Comparison of ENCODE assay signal across 10 cellular contexts in genomic region chr5:112548246-112548982, GRCh38.
A peak's percentile ranks its signal among the peaks of the same experiment; 100 is the strongest.
DNase-seq lines count a peak whose midpoint lies in the region; ATAC-seq, FAIRE-seq and TF ChIP-seq lines count a peak whose summit lies in the region.
"Had no signal": no experiment of that assay in that cellular context is flagged by ENCODE, and none has a peak within 500 bp of the region (broad histone marks: within the 10 kb centered on the region; RNA-seq: fewer than 3 reads in every experiment).

No MANE protein-coding gene starts in this region.

- no peak for FAIRE-seq in GM12878 (lab: Jason Lieb, UNC)

- TF ChIP-seq EP300 in GM12878 (IDR thresholded peaks at IDR 0.05; ENCODE audit: borderline replicate concordance in 1 of 2, control insufficient read depth in 1 of 2, low read depth in 2 of 2, low read length in 2 of 2): no peak

- no peak overlapping the region for H3K4me3 ChIP-seq in CD8-positive, alpha-beta memory T cell (ENCODE audit: low read length)
- no peak overlapping the region for H3K4me3 ChIP-seq in GM12878
- no peak overlapping the region for H3K4me3 ChIP-seq in lung
- H3K4me3 ChIP-seq in Caco-2 (ENCODE audit: low read depth, low read length): no peak overlapping the region

- H3K27me3 ChIP-seq in CD8-positive, alpha-beta memory T cell (ENCODE audit: insufficient read depth, low read length, poor library complexity, severe bottlenecking): no peaks in the 10 kb centered on the region
- H3K27me3 ChIP-seq in GM12878 (replicated peaks in 1 of 2; ENCODE audit: control insufficient read depth in 2 of 2, insufficient read depth in 2 of 2, low read length in 1 of 2): no peaks in the 10 kb centered on the region; a peak in 1 of 4 replicates
- no peaks in the 10 kb centered on the region for H3K27me3 ChIP-seq in lung (ENCODE audit: control insufficient read depth, insufficient read depth)
- no peaks in the 10 kb centered on the region for H3K27me3 ChIP-seq in Caco-2 (replicated peaks; ENCODE audit: control insufficient read depth, insufficient read depth, low read length)

- RAD21 ChIA-PET in GM12878 (lab: Charles Lee; ENCODE audit: unreplicated experiment): interaction anchor here (1.0 to 1.5 kb wide), 6 partner anchors 21 to 373 kb away, joined by 4 to 13 read pairs (median 4); no protein-coding TSS in a partner anchor

- intact Hi-C loops in GM12878 (cut with micrococcal nuclease; ENCODE audit: unreplicated experiment): no loop called here
- intact Hi-C loops in posterior cingulate gyrus (cut with DNase I): no loop called here
- intact Hi-C loops in Caco-2 (cut with micrococcal nuclease; ENCODE audit: unreplicated experiment): no loop called here

- no peaks in the 10 kb centered on the region for H3K36me3 Mint-ChIP-seq in CD8-positive, alpha-beta memory T cell
- no peaks in the 10 kb centered on the region for H3K36me3 Mint-ChIP-seq in Caco-2 (ENCODE audit: insufficient read depth, unreplicated experiment)
- H3K36me3 Mint-ChIP-seq in nephron progenitor cell (ENCODE audit: low read depth): no peaks in the 10 kb centered on the region

- no peak overlapping the region for H3K27ac Mint-ChIP-seq in CD8-positive, alpha-beta memory T cell
- H3K27ac Mint-ChIP-seq in Caco-2 (ENCODE audit: unreplicated experiment) (no peak overlapping the region), nephron progenitor cell (no peak overlapping the region)
- H3K27ac Mint-ChIP-seq: T-helper 17 cell had no signal

- SMC1A ChIA-PET in GM12878 (lab: Charles Lee; ENCODE audit: uncharacterized antibody, unreplicated experiment): interaction anchor here (1.1 to 7.9 kb wide), 8 partner anchors 17 to 1057 kb away, joined by 3 to 147 read pairs (median 3); no protein-coding TSS in a partner anchor

- no peak for TF ChIP-seq RAD21 in GM12878 (IDR thresholded peaks at IDR 0.05; ENCODE audit: insufficient read depth, low read depth, low read length)

- no peak overlapping the region for H3K4me2 ChIP-seq in GM12878 (ENCODE audit: control insufficient read depth, insufficient read depth)

- H3K4me1 Mint-ChIP-seq in CD8-positive, alpha-beta memory T cell: peaks cover 0 to 4% (median 0%) of the 10 kb centered on the region in 3 donors
- H3K4me1 Mint-ChIP-seq in Caco-2 (ENCODE audit: low read depth, unreplicated experiment): no peaks in the 10 kb centered on the region
- H3K4me1 Mint-ChIP-seq in nephron progenitor cell: no peaks in the 10 kb centered on the region

- CTCF ChIA-PET in CD8-positive, alpha-beta memory T cell (lab: Charles Lee): no interaction called here
- CTCF ChIA-PET in GM12878 (lab: Yijun Ruan, JAX): interaction anchor here (0.9 to 11.9 kb wide), 9 partner anchors 11 to 1115 kb away, joined by 3 to 216 read pairs (median 6); no protein-coding TSS in a partner anchor
- CTCF ChIA-PET in Caco-2 (lab: Charles Lee): no interaction called here

- no peaks in the 10 kb centered on the region for H3K9me3 ChIP-seq in CD8-positive, alpha-beta memory T cell (ENCODE audit: low read length)
- H3K9me3 ChIP-seq in GM12878 (replicated peaks; ENCODE audit: control insufficient read depth, insufficient read depth, low read length) (no peaks in the 10 kb centered on the region), lung (ENCODE audit: control insufficient read depth in 2 of 2, insufficient read depth in 1 of 2, low read length in 1 of 2) (no peaks in the 10 kb centered on the region), Caco-2 (peaks cover 3% of the 10 kb centered on the region; the same call in 1 of the 2 replicates)

- no peaks in the 10 kb centered on the region for H3K9me3 Mint-ChIP-seq in CD8-positive, alpha-beta memory T cell
- no peaks in the 10 kb centered on the region for H3K9me3 Mint-ChIP-seq in Caco-2 (ENCODE audit: unreplicated experiment)
- H3K9me3 Mint-ChIP-seq in nephron progenitor cell: no peaks in the 10 kb centered on the region

- no peak for DNase-seq in CD8-positive, alpha-beta memory T cell
- DNase-seq in HUDEP-2 (lab: John Stamatoyannopoulos, UW; ENCODE audit: unreplicated experiment in 76 of 76): peak in 74 of 76 experiments; percentile 35 to 98 (median 84)
- no peak for DNase-seq in GM12878 (ENCODE audit: low read depth, low spot score)
- DNase-seq in lung (ENCODE audit: low spot score): no peak
- DNase-seq in posterior cingulate gyrus: no peak
- DNase-seq in Caco-2: no peak
- no peak for DNase-seq in nephron progenitor cell
- DNase-seq: NCI-H2171, T-helper 17 cell had no signal

- TF ChIP-seq CTCF in GM12878 (IDR thresholded peaks at IDR 0.05 in 2 of 3, conservative IDR thresholded peaks at IDR 0.05 in 1 of 3; ENCODE audit: control insufficient read depth in 2 of 3, extremely low read depth in 1 of 3, insufficient read depth in 1 of 3, low read depth in 3 of 3, low read length in 3 of 3): no peak
- TF ChIP-seq CTCF in lung (IDR thresholded peaks at IDR 0.05; ENCODE audit: control extremely low read depth, extremely low read depth): no peak
- TF ChIP-seq CTCF in Caco-2 (IDR thresholded peaks at IDR 0.05; ENCODE audit: insufficient read depth in 1 of 2, low read depth in 1 of 2, low read length in 1 of 2, severe bottlenecking in 1 of 2, unreplicated experiment in 1 of 2): no peak
- no peak for TF ChIP-seq CTCF in nephron progenitor cell (IDR thresholded peaks at IDR 0.05)

- H3K4me1 ChIP-seq in CD8-positive, alpha-beta memory T cell (ENCODE audit: insufficient read depth, low read length): no peaks in the 10 kb centered on the region
- H3K4me1 ChIP-seq in GM12878 (ENCODE audit: control insufficient read depth, insufficient read depth, low read length) (no peaks in the 10 kb centered on the region), lung (ENCODE audit: control insufficient read depth in 2 of 2, insufficient read depth in 2 of 2, low read length in 2 of 2) (no peaks in the 10 kb centered on the region), Caco-2 (no peaks in the 10 kb centered on the region)

- no peak for TF ChIP-seq POLR2A in GM12878 (IDR thresholded peaks at IDR 0.05; ENCODE audit: low read depth, low read length)

- H3K79me2 ChIP-seq in GM12878 (ENCODE audit: control insufficient read depth, insufficient read depth, low read length): no peaks in the 10 kb centered on the region

- H2AFZ ChIP-seq in GM12878 (ENCODE audit: control insufficient read depth, low read depth, low read length): no peak overlapping the region

- no peak overlapping the region for H3K4me3 Mint-ChIP-seq in CD8-positive, alpha-beta memory T cell
- no peak overlapping the region for H3K4me3 Mint-ChIP-seq in Caco-2 (ENCODE audit: unreplicated experiment)
- no peak overlapping the region for H3K4me3 Mint-ChIP-seq in nephron progenitor cell
- H3K4me3 Mint-ChIP-seq: T-helper 17 cell had no signal

- no peaks in the 10 kb centered on the region for H3K36me3 ChIP-seq in CD8-positive, alpha-beta memory T cell (ENCODE audit: insufficient read depth, low read length)
- H3K36me3 ChIP-seq in GM12878 (ENCODE audit: control insufficient read depth in 2 of 2, insufficient read depth in 2 of 2, low read length in 1 of 2) (no peaks in the 10 kb centered on the region), lung (ENCODE audit: control insufficient read depth in 2 of 2, insufficient read depth in 2 of 2, low read length in 2 of 2) (no peaks in the 10 kb centered on the region), Caco-2 (ENCODE audit: control insufficient read depth, insufficient read depth, low read length) (no peaks in the 10 kb centered on the region)

- POLR2A ChIA-PET in CD8-positive, alpha-beta memory T cell (lab: Charles Lee): no interaction called here
- POLR2A ChIA-PET in GM12878 (lab: Charles Lee): no interaction called here
- POLR2A ChIA-PET in Caco-2 (lab: Charles Lee): no interaction called here

- peaks cover 5 to 11% of the 10 kb centered on the region in 2 donors for H3K27me3 Mint-ChIP-seq in CD8-positive, alpha-beta memory T cell
- peaks cover 6% of the 10 kb centered on the region for H3K27me3 Mint-ChIP-seq in Caco-2 (ENCODE audit: insufficient read depth, unreplicated experiment)
- H3K27me3 Mint-ChIP-seq in nephron progenitor cell (ENCODE audit: low read depth, poor library complexity): peaks cover 13% of the 10 kb centered on the region

- BruUV-seq in GM12878 (replicated peaks; lab: Mats Ljungman, UMichigan) (no TSS peak), Caco-2 (replicated peaks; lab: Mats Ljungman, UMichigan) (no TSS peak)

- peak; percentile 37; the same call in 2 of the 3 replicates for ATAC-seq in GM12878
- peak; percentile 57 for ATAC-seq in lung (ENCODE audit: insufficient read depth, low FRiP score)
- no peak for ATAC-seq in HG03095 (IDR thresholded peaks at IDR 0.05; ENCODE audit: unreplicated experiment)
- ATAC-seq: T-helper 17 cell had no signal

- no peaks in the 10 kb centered on the region for H4K20me1 ChIP-seq in GM12878 (ENCODE audit: control insufficient read depth, insufficient read depth)

- in situ Hi-C loops in GM12878 (cut with MboI): no loop called here

- WGBS in GM12878 (ENCODE audit: insufficient coverage, insufficient replicate concordance, low lambda C conversion rate, missing lambda C conversion rate): 36% methylated on average over 5 of the region's 5 CpGs
- WGBS in lung, 2 donors: 49 to 55% methylated on average over 5 of the region's 5 CpGs

- H3K9ac ChIP-seq in GM12878 (ENCODE audit: control insufficient read depth, insufficient read depth, low read length): no peak overlapping the region

- peak overlapping the region; percentile 64 for H3K27ac ChIP-seq in CD8-positive, alpha-beta memory T cell (ENCODE audit: low read depth, low read length)
- no peak overlapping the region for H3K27ac ChIP-seq in GM12878 (ENCODE audit: control insufficient read depth, insufficient read depth)
- no peak overlapping the region for H3K27ac ChIP-seq in lung (ENCODE audit: low read depth in 1 of 2, low read length in 1 of 2)

TF ChIP-seq in GM12878, 131 proteins besides CTCF, POLR2A, EP300 and RAD21:
- no peak for TF ChIP-seq ATF7 (IDR thresholded peaks at IDR 0.05; ENCODE audit: low read depth)
- no peak for TF ChIP-seq IRF3 (IDR thresholded peaks at IDR 0.05)
- TF ChIP-seq SREBF2 (IDR thresholded peaks at IDR 0.05; ENCODE audit: low read length): no peak
- no peak for TF ChIP-seq GATAD2B (conservative IDR thresholded peaks at IDR 0.05; ENCODE audit: low read depth)
- TF ChIP-seq MYB (IDR thresholded peaks at IDR 0.05; ENCODE audit: borderline replicate concordance, low read depth, low read length): no peak
- no peak for TF ChIP-seq FOXM1 (IDR thresholded peaks at IDR 0.05; ENCODE audit: low read depth, low read length)
- TF ChIP-seq BHLHE40 (IDR thresholded peaks at IDR 0.05; ENCODE audit: borderline replicate concordance in 1 of 2, low read depth in 2 of 2, low read length in 1 of 2): no peak

Comparison
In these comparisons a context has a peak if more than half of its experiments do, and no peak if none do; other contexts are left out.
1. DNase-seq: peak in HUDEP-2 (74 of 76); none in CD8-positive, alpha-beta memory T cell (0 of 5), GM12878 (single experiment), lung (single experiment), posterior cingulate gyrus (0 of 10), Caco-2 (0 of 2) and nephron progenitor cell (single experiment).